In genomic region chr2:96594701-96595152, GRCh38 we compare ENCODE assay signal across 23 cellular contexts. TPM values are rescaled to one million over a fixed set of nuclear protein-coding genes. Genes with fewer than 3 reads are reported as not detected.
DNase-seq lines count a peak whose midpoint lies in the region; ATAC-seq and TF ChIP-seq lines count a peak whose summit lies in the region.
"Had no signal": no experiment of that assay in that cellular context is flagged by ENCODE, and none has a peak within 500 bp of the region (broad histone marks: within the 10 kb centered on the region; RNA-seq: fewer than 3 reads in every experiment).

No MANE protein-coding gene starts in this region.

- no peak overlapping the region for H3K4me3 ChIP-seq in CD8-positive, alpha-beta T cell (ENCODE audit: low read depth, low read length)
- H3K4me3 ChIP-seq in Jurkat, Clone E6-1 (ENCODE audit: low read length), result no peak overlapping the region
- H3K4me3 ChIP-seq: esophagus muscularis mucosa, gastroesophageal sphincter, GM23338, prostate gland had no signal

- no peak for TF ChIP-seq CTCF in CD8-positive, alpha-beta T cell (IDR thresholded peaks at IDR 0.05)

- H3K36me3 Mint-ChIP-seq in CD8-positive, alpha-beta T cell, result peaks cover 75% of the 10 kb centered on the region
- peaks cover 40% of the 10 kb centered on the region for H3K36me3 Mint-ChIP-seq in memory B cell

- intact Hi-C loops in CD8-positive, alpha-beta T cell (cut with DNase I, micrococcal nuclease), result no loop called here

- peak overlapping the region; percentile 38 for H3K4me3 Mint-ChIP-seq in CD8-positive, alpha-beta T cell
- H3K4me3 Mint-ChIP-seq in memory B cell, result no peak overlapping the region
- H3K4me3 Mint-ChIP-seq: GM23338, neural crest cell had no signal

- H3K27me3 ChIP-seq in CD8-positive, alpha-beta T cell (ENCODE audit: insufficient read depth, low read length), result no peaks in the 10 kb centered on the region
- H3K27me3 ChIP-seq: esophagus muscularis mucosa, gastroesophageal sphincter had no signal

- CTCF ChIA-PET in CD8-positive, alpha-beta T cell (lab: Charles Lee), result interaction anchor here (0.6 to 2.6 kb wide), 7 partner anchors 9 to 518 kb away, joined by 3 to 9 read pairs (median 4); partner anchors contain the start of genes ANKRD36, ANKRD39 and CNNM4

- peak; percentile 81 for ATAC-seq in CD8-positive, alpha-beta T cell
- no peak for ATAC-seq in memory B cell (ENCODE audit: low read depth)
- ATAC-seq: gastroesophageal sphincter, GM23338 had no signal

- H3K9me3 ChIP-seq in CD8-positive, alpha-beta T cell (ENCODE audit: low read length), result no peaks in the 10 kb centered on the region
- H3K9me3 ChIP-seq: esophagus muscularis mucosa, gastroesophageal sphincter, prostate gland had no signal

- no peaks in the 10 kb centered on the region for H3K27me3 Mint-ChIP-seq in CD8-positive, alpha-beta T cell (ENCODE audit: low read depth)
- no peaks in the 10 kb centered on the region for H3K27me3 Mint-ChIP-seq in memory B cell

- DNase-seq in CD8-positive, alpha-beta T cell, result peak in 2 of 7 experiments; percentile 14 to 52
- peak; percentile 82 for DNase-seq in Jurkat, Clone E6-1 (ENCODE audit: low read depth, low spot score)
- DNase-seq in activated T-cell treated with anti-CD3 and anti-CD28 coated beads, Interleukin-2, amount 50 U/mL, for 48 hours, result peak; percentile 38 to 41
- no peak for DNase-seq in memory B cell (ENCODE audit: low spot score in 2 of 2)
- DNase-seq in mesenteric fat pad (ENCODE audit: low spot score), result no peak
- DNase-seq in hypothalamus (lab: John Stamatoyannopoulos, UW), result no peak
- DNase-seq in DMS53 treated with DMSO at 0.1 percent for 48 hours (lab: John Stamatoyannopoulos, UW; ENCODE audit: unreplicated experiment), result no peak
- DNase-seq in DMS153 (lab: John Stamatoyannopoulos, UW), result no peak
- DNase-seq: activated CD8-positive, alpha-beta memory T cell treated with anti-CD3 and anti-CD28 coated beads, Interleukin-2, amount 50 U/mL, for 4 hours; amniotic stem cell; mesenchymal stem cell; NCI-H1436 treated with DMSO at 0.1 percent for 48 hours; NCI-H2171; NCI-H69; Right ventricle myocardium superior; stimulated activated CD4-positive, alpha-beta T cell treated with anti-CD3 and anti-CD28 coated beads, Interleukin-4, amount 100 ng/mL, for 24 hours; substantia nigra had no signal

- peak overlapping the region; percentile 86 for H3K27ac Mint-ChIP-seq in CD8-positive, alpha-beta T cell
- H3K27ac Mint-ChIP-seq in memory B cell, result peak overlapping the region; percentile 58
- H3K27ac Mint-ChIP-seq: GM23338 had no signal

- no peak overlapping the region for H3K27ac ChIP-seq in CD8-positive, alpha-beta T cell (ENCODE audit: low read depth, low read length)
- H3K27ac ChIP-seq: esophagus muscularis mucosa, gastroesophageal sphincter, prostate gland had no signal

- peaks cover 30% of the 10 kb centered on the region for H3K4me1 Mint-ChIP-seq in CD8-positive, alpha-beta T cell (ENCODE audit: low read depth)
- H3K4me1 Mint-ChIP-seq in memory B cell, result peaks cover 2% of the 10 kb centered on the region
- H3K4me1 Mint-ChIP-seq: GM23338 had no signal

- H3K36me3 ChIP-seq in CD8-positive, alpha-beta T cell (ENCODE audit: insufficient read depth, low read length), result peaks cover 19% of the 10 kb centered on the region

- H3K9me3 Mint-ChIP-seq in CD8-positive, alpha-beta T cell, result no peaks in the 10 kb centered on the region
- no peaks in the 10 kb centered on the region for H3K9me3 Mint-ChIP-seq in memory B cell
- H3K9me3 Mint-ChIP-seq: GM23338, neural crest cell had no signal

- H3K4me1 ChIP-seq in CD8-positive, alpha-beta T cell (ENCODE audit: insufficient read depth, low read length), result peaks cover 24% of the 10 kb centered on the region
- H3K4me1 ChIP-seq: prostate gland had no signal

- POLR2A ChIA-PET in CD8-positive, alpha-beta T cell (lab: Charles Lee), result interaction anchor here (0.6 to 1.8 kb wide), 7 partner anchors 10 to 267 kb away, joined by 3 to 5 read pairs (median 3); partner anchors contain the start of gene KANSL3

RNA-seq across cellular contexts. Expression of gene KANSL3, which starts 43.4 kb away (rescaled TPM):
- 10 to 100 TPM; 58.8 to 60.4 TPM for total RNA-seq in CD8-positive, alpha-beta T cell
- polyA plus RNA-seq in Jurkat, Clone E6-1 (2012; ENCODE audit: insufficient read depth, insufficient read length), result 45.8 TPM
- total RNA-seq in mesenteric fat pad, result 37.6 TPM

RNA-seq across cellular contexts. Expression of gene FER1L5, which starts 47.8 kb away (rescaled TPM):
- total RNA-seq in CD8-positive, alpha-beta T cell, result not detected
- not detected for polyA plus RNA-seq in Jurkat, Clone E6-1 (2012; ENCODE audit: insufficient read depth, insufficient read length)
- 0.06 TPM for total RNA-seq in mesenteric fat pad
- total RNA-seq: gastroesophageal sphincter, OCI-LY7, Right ventricle myocardium superior had no signal

RNA-seq across cellular contexts. Expression of gene ARID5A, which starts 58.2 kb away (rescaled TPM):
- total RNA-seq in CD8-positive, alpha-beta T cell, result 100 to 1,000 TPM; 408 to 413 TPM
- polyA plus RNA-seq in Jurkat, Clone E6-1 (2012; ENCODE audit: insufficient read depth, insufficient read length), result 16.3 TPM
- 50.9 TPM for total RNA-seq in mesenteric fat pad

Comparison
In these comparisons a context has a peak if more than half of its experiments do, and no peak if none do; other contexts are left out.
1. DNase-seq: peak in Jurkat, Clone E6-1 (single experiment) and activated T-cell treated with anti-CD3 and anti-CD28 coated beads, Interleukin-2, amount 50 U/mL, for 48 hours (2 of 2); none in memory B cell (0 of 2), mesenteric fat pad (single experiment), hypothalamus (0 of 51), DMS53 treated with DMSO at 0.1 percent for 48 hours (single experiment) and DMS153 (single experiment).